ENCODE assay signal across 2 cellular contexts in the genomic region with DNA sequence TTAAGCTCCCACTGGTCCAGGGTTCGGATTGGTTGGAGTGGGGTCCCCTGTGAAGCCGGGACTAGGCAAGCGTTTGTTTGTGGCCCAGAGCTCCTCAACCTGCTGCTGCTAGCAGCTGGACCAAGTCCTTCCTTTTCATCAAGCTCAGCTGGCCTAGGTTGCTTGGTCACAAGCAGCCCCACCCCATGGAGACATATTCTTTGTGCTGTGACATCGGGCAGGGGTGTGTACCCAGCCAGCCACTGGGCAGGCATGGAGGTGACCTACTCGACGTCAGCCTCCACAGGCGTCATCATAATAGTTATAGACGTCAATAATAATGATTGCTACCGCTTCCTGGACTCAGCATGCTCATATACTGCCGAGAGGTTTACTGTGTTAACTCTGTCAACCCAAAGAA.
TF ChIP-seq lines count a peak whose summit lies in the region.

No MANE protein-coding gene starts in this region.

TF ChIP-seq in IMR-90, 13 proteins besides CTCF, POLR2A, EP300 and RAD21:
- TF ChIP-seq FOS (IDR thresholded peaks at IDR 0.05; ENCODE audit: low read depth, low read length), result no peak
- no peak for TF ChIP-seq MAFK (IDR thresholded peaks at IDR 0.05; ENCODE audit: low read depth, low read length)
- TF ChIP-seq RFX5 (IDR thresholded peaks at IDR 0.05; ENCODE audit: low read depth, low read length), result no peak
- no peak for TF ChIP-seq CEBPB (IDR thresholded peaks at IDR 0.05; ENCODE audit: low read depth, low read length)
- TF ChIP-seq, protein P1, sequence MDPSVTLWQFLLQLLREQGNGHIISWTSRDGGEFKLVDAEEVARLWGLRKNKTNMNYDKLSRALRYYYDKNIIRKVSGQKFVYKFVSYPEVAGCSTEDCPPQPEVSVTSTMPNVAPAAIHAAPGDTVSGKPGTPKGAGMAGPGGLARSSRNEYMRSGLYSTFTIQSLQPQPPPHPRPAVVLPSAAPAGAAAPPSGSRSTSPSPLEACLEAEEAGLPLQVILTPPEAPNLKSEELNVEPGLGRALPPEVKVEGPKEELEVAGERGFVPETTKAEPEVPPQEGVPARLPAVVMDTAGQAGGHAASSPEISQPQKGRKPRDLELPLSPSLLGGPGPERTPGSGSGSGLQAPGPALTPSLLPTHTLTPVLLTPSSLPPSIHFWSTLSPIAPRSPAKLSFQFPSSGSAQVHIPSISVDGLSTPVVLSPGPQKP (IDR thresholded peaks at IDR 0.05; ENCODE audit: borderline replicate concordance, low read depth, low read length), result no peak
- TF ChIP-seq NFE2L2 (IDR thresholded peaks at IDR 0.05; ENCODE audit: low read depth, low read length), result no peak
- TF ChIP-seq, protein P2, sequence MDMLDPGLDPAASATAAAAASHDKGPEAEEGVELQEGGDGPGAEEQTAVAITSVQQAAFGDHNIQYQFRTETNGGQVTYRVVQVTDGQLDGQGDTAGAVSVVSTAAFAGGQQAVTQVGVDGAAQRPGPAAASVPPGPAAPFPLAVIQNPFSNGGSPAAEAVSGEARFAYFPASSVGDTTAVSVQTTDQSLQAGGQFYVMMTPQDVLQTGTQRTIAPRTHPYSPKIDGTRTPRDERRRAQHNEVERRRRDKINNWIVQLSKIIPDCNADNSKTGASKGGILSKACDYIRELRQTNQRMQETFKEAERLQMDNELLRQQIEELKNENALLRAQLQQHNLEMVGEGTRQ (IDR thresholded peaks at IDR 0.05; ENCODE audit: low read depth, low read length), result no peak

TF ChIP-seq in SK-N-SH, 30 proteins besides CTCF, POLR2A, EP300 and RAD21:
- no peak for TF ChIP-seq CHD2 (IDR thresholded peaks at IDR 0.05; ENCODE audit: low read length, partially characterized antibody)
- no peak for TF ChIP-seq FOSL2 (IDR thresholded peaks at IDR 0.05; ENCODE audit: borderline replicate concordance, low read depth)
- TF ChIP-seq EZH2phosphoT487 (IDR thresholded peaks at IDR 0.05; ENCODE audit: borderline replicate concordance, low read depth), result no peak
- no peak for TF ChIP-seq JUND (IDR thresholded peaks at IDR 0.05)
- no peak for TF ChIP-seq FOXM1 (IDR thresholded peaks at IDR 0.05; ENCODE audit: low read depth)
- no peak for TF ChIP-seq ELF1 (IDR thresholded peaks at IDR 0.05)
- TF ChIP-seq RXRA (IDR thresholded peaks at IDR 0.05; ENCODE audit: borderline replicate concordance, low read depth), result no peak
- no peak for TF ChIP-seq TEAD4 (IDR thresholded peaks at IDR 0.05; ENCODE audit: borderline replicate concordance, insufficient read depth)
- TF ChIP-seq, protein P3, sequence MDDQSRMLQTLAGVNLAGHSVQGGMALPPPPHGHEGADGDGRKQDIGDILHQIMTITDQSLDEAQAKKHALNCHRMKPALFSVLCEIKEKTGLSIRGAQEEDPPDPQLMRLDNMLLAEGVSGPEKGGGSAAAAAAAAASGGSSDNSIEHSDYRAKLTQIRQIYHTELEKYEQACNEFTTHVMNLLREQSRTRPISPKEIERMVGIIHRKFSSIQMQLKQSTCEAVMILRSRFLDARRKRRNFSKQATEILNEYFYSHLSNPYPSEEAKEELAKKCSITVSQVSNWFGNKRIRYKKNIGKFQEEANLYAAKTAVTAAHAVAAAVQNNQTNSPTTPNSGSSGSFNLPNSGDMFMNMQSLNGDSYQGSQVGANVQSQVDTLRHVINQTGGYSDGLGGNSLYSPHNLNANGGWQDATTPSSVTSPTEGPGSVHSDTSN (IDR thresholded peaks at IDR 0.05), result no peak
- TF ChIP-seq YY1 (IDR thresholded peaks at IDR 0.05; ENCODE audit: low read depth), result no peak
- TF ChIP-seq, protein P4, sequence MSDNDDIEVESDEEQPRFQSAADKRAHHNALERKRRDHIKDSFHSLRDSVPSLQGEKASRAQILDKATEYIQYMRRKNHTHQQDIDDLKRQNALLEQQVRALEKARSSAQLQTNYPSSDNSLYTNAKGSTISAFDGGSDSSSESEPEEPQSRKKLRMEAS (IDR thresholded peaks at IDR 0.05; ENCODE audit: low read depth), result no peak
- TF ChIP-seq, protein P5, sequence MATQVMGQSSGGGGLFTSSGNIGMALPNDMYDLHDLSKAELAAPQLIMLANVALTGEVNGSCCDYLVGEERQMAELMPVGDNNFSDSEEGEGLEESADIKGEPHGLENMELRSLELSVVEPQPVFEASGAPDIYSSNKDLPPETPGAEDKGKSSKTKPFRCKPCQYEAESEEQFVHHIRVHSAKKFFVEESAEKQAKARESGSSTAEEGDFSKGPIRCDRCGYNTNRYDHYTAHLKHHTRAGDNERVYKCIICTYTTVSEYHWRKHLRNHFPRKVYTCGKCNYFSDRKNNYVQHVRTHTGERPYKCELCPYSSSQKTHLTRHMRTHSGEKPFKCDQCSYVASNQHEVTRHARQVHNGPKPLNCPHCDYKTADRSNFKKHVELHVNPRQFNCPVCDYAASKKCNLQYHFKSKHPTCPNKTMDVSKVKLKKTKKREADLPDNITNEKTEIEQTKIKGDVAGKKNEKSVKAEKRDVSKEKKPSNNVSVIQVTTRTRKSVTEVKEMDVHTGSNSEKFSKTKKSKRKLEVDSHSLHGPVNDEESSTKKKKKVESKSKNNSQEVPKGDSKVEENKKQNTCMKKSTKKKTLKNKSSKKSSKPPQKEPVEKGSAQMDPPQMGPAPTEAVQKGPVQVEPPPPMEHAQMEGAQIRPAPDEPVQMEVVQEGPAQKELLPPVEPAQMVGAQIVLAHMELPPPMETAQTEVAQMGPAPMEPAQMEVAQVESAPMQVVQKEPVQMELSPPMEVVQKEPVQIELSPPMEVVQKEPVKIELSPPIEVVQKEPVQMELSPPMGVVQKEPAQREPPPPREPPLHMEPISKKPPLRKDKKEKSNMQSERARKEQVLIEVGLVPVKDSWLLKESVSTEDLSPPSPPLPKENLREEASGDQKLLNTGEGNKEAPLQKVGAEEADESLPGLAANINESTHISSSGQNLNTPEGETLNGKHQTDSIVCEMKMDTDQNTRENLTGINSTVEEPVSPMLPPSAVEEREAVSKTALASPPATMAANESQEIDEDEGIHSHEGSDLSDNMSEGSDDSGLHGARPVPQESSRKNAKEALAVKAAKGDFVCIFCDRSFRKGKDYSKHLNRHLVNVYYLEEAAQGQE (IDR thresholded peaks at IDR 0.05; ENCODE audit: low read depth, low read length), result no peak
- TF ChIP-seq RCOR1 (IDR thresholded peaks at IDR 0.05; ENCODE audit: low read length), result no peak
- no peak for TF ChIP-seq TAF1 (IDR thresholded peaks at IDR 0.05; ENCODE audit: borderline replicate concordance, low read depth, low read length)
- TF ChIP-seq FOXJ3 (CRISPR knock-in tag; IDR thresholded peaks at IDR 0.05), result no peak
- TF ChIP-seq, protein P6, sequence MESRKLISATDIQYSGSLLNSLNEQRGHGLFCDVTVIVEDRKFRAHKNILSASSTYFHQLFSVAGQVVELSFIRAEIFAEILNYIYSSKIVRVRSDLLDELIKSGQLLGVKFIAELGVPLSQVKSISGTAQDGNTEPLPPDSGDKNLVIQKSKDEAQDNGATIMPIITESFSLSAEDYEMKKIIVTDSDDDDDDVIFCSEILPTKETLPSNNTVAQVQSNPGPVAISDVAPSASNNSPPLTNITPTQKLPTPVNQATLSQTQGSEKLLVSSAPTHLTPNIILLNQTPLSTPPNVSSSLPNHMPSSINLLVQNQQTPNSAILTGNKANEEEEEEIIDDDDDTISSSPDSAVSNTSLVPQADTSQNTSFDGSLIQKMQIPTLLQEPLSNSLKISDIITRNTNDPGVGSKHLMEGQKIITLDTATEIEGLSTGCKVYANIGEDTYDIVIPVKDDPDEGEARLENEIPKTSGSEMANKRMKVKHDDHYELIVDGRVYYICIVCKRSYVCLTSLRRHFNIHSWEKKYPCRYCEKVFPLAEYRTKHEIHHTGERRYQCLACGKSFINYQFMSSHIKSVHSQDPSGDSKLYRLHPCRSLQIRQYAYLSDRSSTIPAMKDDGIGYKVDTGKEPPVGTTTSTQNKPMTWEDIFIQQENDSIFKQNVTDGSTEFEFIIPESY (IDR thresholded peaks at IDR 0.05; ENCODE audit: borderline replicate concordance, low read depth), result no peak
- no peak for TF ChIP-seq MEF2A (IDR thresholded peaks at IDR 0.05; ENCODE audit: borderline replicate concordance, low read depth)
- TF ChIP-seq, protein P2 (IDR thresholded peaks at IDR 0.05; ENCODE audit: borderline replicate concordance, low read depth, low read length), result no peak
- no peak for TF ChIP-seq RFX5 (IDR thresholded peaks at IDR 0.05; ENCODE audit: low read length)
- no peak for TF ChIP-seq GABPA (IDR thresholded peaks at IDR 0.05; ENCODE audit: low read depth)
